Comparison of ENCODE assay signal across 9 cellular contexts in the genomic region with DNA sequence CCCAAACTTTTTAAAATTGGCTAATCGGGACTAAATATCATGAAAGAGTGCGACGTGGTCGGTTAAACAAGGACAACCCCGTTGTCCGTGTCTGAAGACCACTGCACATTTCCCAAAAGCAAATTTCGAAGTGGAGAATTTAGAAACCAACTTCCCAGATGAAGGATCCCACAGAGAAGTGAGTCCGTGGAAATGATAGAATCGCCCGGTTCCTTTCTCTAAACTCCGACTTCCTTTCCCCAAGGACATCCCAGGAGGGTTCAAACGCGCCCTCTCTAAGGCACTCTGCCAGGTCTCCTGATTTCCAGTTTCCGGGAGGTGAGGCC. TPM values are rescaled to one million over a fixed set of nuclear protein-coding genes. Genes with fewer than 3 reads are reported as not detected.
A peak's percentile ranks its signal among the peaks of the same experiment; 100 is the strongest.
DNase-seq lines count a peak whose midpoint lies in the region; ATAC-seq, FAIRE-seq and TF ChIP-seq lines count a peak whose summit lies in the region.
"Had no signal": no experiment of that assay in that cellular context is flagged by ENCODE, and none has a peak within 500 bp of the region (broad histone marks: within the 10 kb centered on the region; RNA-seq: fewer than 3 reads in every experiment).

No MANE protein-coding gene starts in this region.

- TF ChIP-seq CTCF in heart right ventricle (IDR thresholded peaks at IDR 0.05) = no peak
- TF ChIP-seq CTCF in K562 (IDR thresholded peaks at IDR 0.05 in 2 of 3, conservative IDR thresholded peaks at IDR 0.05 in 1 of 3; ENCODE audit: insufficient read depth in 2 of 3, low read depth in 1 of 3, low read length in 3 of 3) = no peak
- TF ChIP-seq CTCF in upper lobe of left lung (IDR thresholded peaks at IDR 0.05) = no peak

- no peak for TF ChIP-seq POLR2A in K562 (conservative IDR thresholded peaks at IDR 0.05)
- no peak for TF ChIP-seq POLR2A in upper lobe of left lung (IDR thresholded peaks at IDR 0.05)

- TF ChIP-seq EP300 in K562 (IDR thresholded peaks at IDR 0.05; ENCODE audit: low read length) (no peak), upper lobe of left lung (IDR thresholded peaks at IDR 0.05) (no peak)

- H3K9me1 ChIP-seq in K562 (ENCODE audit: control insufficient read depth, insufficient read depth, low read length) = no peaks in the 10 kb centered on the region

- peak overlapping the region in 7 of 10 donors; percentile 15 to 99 (median 96) for H3K27ac ChIP-seq in heart right ventricle
- no peak overlapping the region for H3K27ac ChIP-seq in right cardiac atrium (ENCODE audit: low read length)
- H3K27ac ChIP-seq in K562 (ENCODE audit: extremely low read depth, low read depth, low read length) = peak overlapping the region; percentile 71; the same call in 2 of the 3 replicates
- peak overlapping the region; percentile 95 to 96 for H3K27ac ChIP-seq in mucosa of rectum (ENCODE audit: low read depth in 2 of 2, low read length in 2 of 2)
- peak overlapping the region; percentile 61 to 85 (median 76) for H3K27ac ChIP-seq in upper lobe of left lung

- H4K20me1 ChIP-seq in K562 (replicated peaks; ENCODE audit: control insufficient read depth, insufficient read depth, low read length) = no peaks in the 10 kb centered on the region

- intact Hi-C loops in heart right ventricle (cut with DNase I) = loop anchor here in 7 of 10 donors (5.0 to 10.0 kb wide), 4 partner anchors 103 to 173 kb away; partner anchors contain the start of genes CSNK2A2 (in 5 of the 7) and CFAP20 (in 1 of the 7)
- intact Hi-C loops in right cardiac atrium (cut with DNase I) = loop anchor here in 2 of 4 donors (2.0 to 10.0 kb wide), 2 partner anchors 102 to 170 kb away; partner anchors contain the start of gene CSNK2A2 (in 1 of the 2)
- intact Hi-C loops in K562 (cut with micrococcal nuclease) = loop anchor here (5.0 to 10.0 kb wide), 5 partner anchors 170 to 730 kb away; partner anchors contain the start of gene CSNK2A2
- intact Hi-C loops in sciatic nerve (cut with DNase I) = loop anchor here (5.0 kb wide), 1 partner anchor 103 kb away; the partner anchor contains the start of gene CFAP20

- H3K4me2 ChIP-seq in K562 (ENCODE audit: insufficient read depth, low read length) = peak overlapping the region; percentile 81

- H3K9ac ChIP-seq in K562 (ENCODE audit: insufficient read depth in 1 of 2, low read depth in 2 of 2, low read length in 2 of 2) (peak overlapping the region; percentile 70 to 89), mucosa of rectum (ENCODE audit: low read depth in 1 of 2, low read length in 2 of 2) (peak overlapping the region in 1 of 2 donors; percentile 90)

- no peaks in the 10 kb centered on the region for H3K9me3 ChIP-seq in heart right ventricle
- H3K9me3 ChIP-seq in right cardiac atrium (ENCODE audit: control insufficient read depth, low read length) = no peaks in the 10 kb centered on the region
- H3K9me3 ChIP-seq in K562 (replicated peaks; ENCODE audit: control insufficient read depth, insufficient read depth, low read depth, low read length) = no peaks in the 10 kb centered on the region
- no peaks in the 10 kb centered on the region for H3K9me3 ChIP-seq in mucosa of rectum (ENCODE audit: control insufficient read depth in 2 of 2, low read length in 2 of 2)
- H3K9me3 ChIP-seq in upper lobe of left lung = no peaks in the 10 kb centered on the region

- H3K27me3 ChIP-seq in heart right ventricle = peaks cover 0 to 43% (median 0%) of the 10 kb centered on the region in 7 donors
- H3K27me3 ChIP-seq in right cardiac atrium (ENCODE audit: control insufficient read depth, insufficient read depth) = no peaks in the 10 kb centered on the region
- no peaks in the 10 kb centered on the region for H3K27me3 ChIP-seq in K562 (ENCODE audit: control insufficient read depth in 2 of 2, insufficient read depth in 2 of 2, low read length in 2 of 2)
- no peaks in the 10 kb centered on the region for H3K27me3 ChIP-seq in mucosa of rectum (ENCODE audit: control insufficient read depth in 2 of 2, insufficient read depth in 2 of 2, low read length in 2 of 2)
- H3K27me3 ChIP-seq in upper lobe of left lung = peaks cover 0 to 3% (median 0%) of the 10 kb centered on the region in 4 donors

- FAIRE-seq in K562 (lab: Jason Lieb, UNC) = peak; percentile 64

- H3K36me3 ChIP-seq in heart right ventricle (peaks cover 0 to 9% (median 0%) of the 10 kb centered on the region in 9 donors), K562 (ENCODE audit: control insufficient read depth, insufficient read depth, low read length) (peaks cover 2% of the 10 kb centered on the region; the same call in 1 of the 3 replicates), mucosa of rectum (ENCODE audit: control insufficient read depth in 2 of 2, insufficient read depth in 2 of 2, low read length in 2 of 2) (peaks cover 3 to 6% of the 10 kb centered on the region in 2 donors), upper lobe of left lung (peaks cover 0 to 9% (median 4%) of the 10 kb centered on the region in 4 donors)

- WGBS in heart right ventricle, 2 donors = 52 to 57% methylated on average over 14 of the region's 14 CpGs
- 46% methylated on average over 14 of the region's 14 CpGs for WGBS in right cardiac atrium
- 55% methylated on average over 12 of the region's 14 CpGs for WGBS in K562 (ENCODE audit: insufficient coverage, low coverage, missing lambda C conversion rate)
- WGBS in upper lobe of left lung, 2 donors = 52 to 57% methylated on average over 14 of the region's 14 CpGs

- H3K4me3 ChIP-seq in heart right ventricle (peak overlapping the region in 9 of 10 donors; percentile 60 to 95 (median 89)), right cardiac atrium (ENCODE audit: low read length) (no peak overlapping the region), K562 (peak overlapping the region; percentile 79; the same call in 1 of the 2 replicates), mucosa of rectum (ENCODE audit: low read length in 2 of 2) (peak overlapping the region; percentile 80 to 92), upper lobe of left lung (peak overlapping the region in 3 of 4 donors; percentile 55 to 77 (median 67))

- in situ Hi-C loops in K562 (cut with MboI) = no loop called here

- peaks cover 17% of the 10 kb centered on the region; the same call in 2 of the 3 replicates for H3K79me2 ChIP-seq in K562 (ENCODE audit: control insufficient read depth, insufficient read depth, low read length)

- POLR2A ChIA-PET in K562 (lab: Yijun Ruan, JAX) = interaction anchor here (0.7 to 1.2 kb wide), 4 partner anchors 8 to 72 kb away, joined by 3 to 4 read pairs (median 4); no protein-coding TSS in a partner anchor

- TSS peak; percentile 80 for BruUV-seq in K562 (replicated peaks; lab: Mats Ljungman, UMichigan)

- TF ChIP-seq RAD21 in K562 (CRISPR knock-in tag; conservative IDR thresholded peaks at IDR 0.05 in 1 of 2, IDR thresholded peaks at IDR 0.05 in 1 of 2) = no peak

- H3K4me1 ChIP-seq in heart right ventricle (peaks cover 29 to 86% (median 72%) of the 10 kb centered on the region in 9 donors), right cardiac atrium (ENCODE audit: control insufficient read depth, insufficient read depth, low read length) (peaks cover 11% of the 10 kb centered on the region), K562 (replicated peaks in 1 of 2; ENCODE audit: control insufficient read depth in 2 of 2, insufficient read depth in 2 of 2, low read length in 2 of 2) (peaks cover 12 to 52% of the 10 kb centered on the region in 2 experiments; a peak in 4 of 5 replicates), mucosa of rectum (ENCODE audit: control insufficient read depth in 2 of 2, insufficient read depth in 2 of 2, low read length in 2 of 2) (peaks cover 48 to 51% of the 10 kb centered on the region in 2 donors), upper lobe of left lung (peaks cover 58 to 73% (median 64%) of the 10 kb centered on the region in 4 donors)

- CTCF ChIA-PET in K562 (lab: Yijun Ruan, JAX; ENCODE audit: low intra/inter-chr PET ratio) = no interaction called here

- DNase-seq in heart right ventricle (no peak), right cardiac atrium (no peak), K562 (ENCODE audit: extremely low read depth in 1 of 4, low spot score in 3 of 4) (no peak), upper lobe of left lung (no peak), sciatic nerve (ENCODE audit: low spot score) (no peak)
- no peak for DNase-seq in stimulated activated CD4-positive, alpha-beta T cell treated with anti-CD3 and anti-CD28 coated beads, Interleukin-4, amount 100 ng/mL, for 4 hours

- no peak for ATAC-seq in heart right ventricle
- no peak for ATAC-seq in right cardiac atrium
- no peak for ATAC-seq in K562
- no peak for ATAC-seq in upper lobe of left lung (ENCODE audit: low FRiP score in 2 of 2)
- no peak for ATAC-seq in sciatic nerve
- ATAC-seq in HG03354 (IDR thresholded peaks at IDR 0.05; ENCODE audit: poor library complexity, severe bottlenecking, unreplicated experiment) = no peak

- H2AFZ ChIP-seq in K562 (ENCODE audit: low read depth, low read length) = peak overlapping the region; percentile 98

RNA-seq across cellular contexts. Expression of gene MMP15, which starts 1.2 kb away (rescaled TPM):
- total RNA-seq in heart right ventricle = 10 to 100 TPM; 38.2 to 88.4 (median 59.3) TPM
- 10 to 100 TPM; 24.4 to 31.4 TPM for polyA plus RNA-seq in heart right ventricle
- total RNA-seq in right cardiac atrium = 10 to 100 TPM; 51.2 to 72.6 (median 64.8) TPM
- polyA plus RNA-seq in right cardiac atrium = 41.2 TPM
- 6.1 and 32.3 TPM in 2 replicates for total RNA-seq in K562 (2011; cell fraction: chromatin; rRNA removed; ENCODE audit: low replicate concordance)
- total RNA-seq in K562 (2011; cell fraction: nucleolus; rRNA removed) = 29.6 and 31.0 TPM in 2 replicates
- 16.6 and 19.7 TPM in 2 replicates for total RNA-seq in K562 (2011; cell fraction: nucleoplasm; rRNA removed)
- total RNA-seq in K562 (2014; rRNA removed) = 10.3 and 11.9 TPM in 2 replicates
- 1.9 and 2.9 TPM in 2 replicates for total RNA-seq in K562 (2014; rRNA removed; fragmentation: Illumina TruSeq; extraction: Trizol)
- 5.5 and 5.6 TPM in 2 replicates for total RNA-seq in K562 (2015; rRNA removed; fragmentation: Illumina TruSeq; extraction: Trizol)
- 20.3 and 20.4 TPM in 2 replicates for total RNA-seq in K562 (2021)
- 3.0 and 8.4 TPM in 2 replicates for polyA plus RNA-seq in K562 (2011; rRNA removed)
- 8.5 and 13.5 TPM in 2 replicates for polyA plus RNA-seq in K562 (2011; cell fraction: cytosol; rRNA removed)
- polyA plus RNA-seq in K562 (2011; cell fraction: nucleus; rRNA removed) = 14.8 and 18.6 TPM in 2 replicates
- polyA plus RNA-seq in K562 (2012) = 9.6 and 14.7 TPM in 2 replicates
- polyA plus RNA-seq in K562 (2014; fragmentation: Illumina TruSeq; extraction: Trizol) = 6.3 and 8.6 TPM in 2 replicates
- polyA plus RNA-seq in K562 (2014; fragmentation: Nextera tagmentation; extraction: Ambion mirVana) = under 1 TPM; 0.01 to 0.06 TPM
- 7.9 and 9.6 TPM in 2 replicates for polyA plus RNA-seq in K562 (2014; rRNA removed)
- 2.8 and 3.4 TPM in 2 replicates for polyA minus RNA-seq in K562 (2011; rRNA and poly(A)+ RNA removed)
- polyA minus RNA-seq in K562 (2011; cell fraction: cytosol; rRNA and poly(A)+ RNA removed) = 11.7 and 17.5 TPM in 2 replicates
- polyA minus RNA-seq in K562 (2011; cell fraction: nucleus; rRNA and poly(A)+ RNA removed) = 6.5 and 10.6 TPM in 2 replicates
- total RNA-seq in upper lobe of left lung = 10 to 100 TPM; 14.7 to 30.5 (median 25.3) TPM
- total RNA-seq in sciatic nerve = 44.0 TPM

RNA-seq across cellular contexts. Expression of gene USB1, which starts 23.1 kb away (rescaled TPM):
- total RNA-seq in heart right ventricle (10 to 100 TPM; 21.1 to 39.2 (median 31.5) TPM), right cardiac atrium (10 to 100 TPM; 24.5 to 35.3 (median 29.3) TPM), K562 (2014; rRNA removed) (18.0 and 19.4 TPM in 2 replicates), K562 (2014; rRNA removed; fragmentation: Illumina TruSeq; extraction: Trizol) (12.1 and 13.1 TPM in 2 replicates), K562 (2015; rRNA removed; fragmentation: Illumina TruSeq; extraction: Trizol) (16.0 and 18.9 TPM in 2 replicates), K562 (2021) (69.6 and 73.6 TPM in 2 replicates), upper lobe of left lung (10 to 100 TPM; 32.7 to 55.5 (median 46.5) TPM), sciatic nerve (25.9 TPM)
- polyA plus RNA-seq in heart right ventricle (10 to 100 TPM; 23.6 to 44.3 TPM), right cardiac atrium (25.9 TPM), K562 (2011; rRNA removed) (46.2 and 60.1 TPM in 2 replicates), K562 (2014; fragmentation: Illumina TruSeq; extraction: Trizol) (64.4 and 93.9 TPM in 2 replicates), K562 (2014; fragmentation: Nextera tagmentation; extraction: Ambion mirVana) (10 to 100 TPM; 11.6 to 12.1 TPM), K562 (2014; rRNA removed) (53.8 and 67.5 TPM in 2 replicates)
- 49.8 and 89.2 TPM in 2 replicates for total RNA-seq in K562 (2011; cell fraction: chromatin; rRNA removed; ENCODE audit: low replicate concordance)
- total RNA-seq in K562 (2011; cell fraction: nucleolus; rRNA removed) = 52.8 and 56.4 TPM in 2 replicates
- total RNA-seq in K562 (2011; cell fraction: nucleoplasm; rRNA removed) = 57.2 and 72.5 TPM in 2 replicates
- 64.2 and 91.2 TPM in 2 replicates for polyA plus RNA-seq in K562 (2011; cell fraction: cytosol; rRNA removed)
- polyA plus RNA-seq in K562 (2011; cell fraction: nucleus; rRNA removed) = 37.6 and 65.1 TPM in 2 replicates
- polyA plus RNA-seq in K562 (2012) = 49.3 and 58.2 TPM in 2 replicates
- 29.9 and 44.9 TPM in 2 replicates for polyA minus RNA-seq in K562 (2011; rRNA and poly(A)+ RNA removed)
- 42.9 and 56.9 TPM in 2 replicates for polyA minus RNA-seq in K562 (2011; cell fraction: cytosol; rRNA and poly(A)+ RNA removed)
- 27.5 and 27.6 TPM in 2 replicates for polyA minus RNA-seq in K562 (2011; cell fraction: nucleus; rRNA and poly(A)+ RNA removed)

RNA-seq across cellular contexts. Expression of gene ZNF319, which starts 23.8 kb away (rescaled TPM):
- total RNA-seq in heart right ventricle (10 to 100 TPM in 1 of 10 donors, 1 to 10 TPM in 9; 5.0 to 11.3 (median 7.5) TPM), right cardiac atrium (1 to 10 TPM; 5.5 to 9.2 (median 7.9) TPM), K562 (2014; rRNA removed) (1.4 TPM in 2 replicates), K562 (2014; rRNA removed; fragmentation: Illumina TruSeq; extraction: Trizol) (0.80 and 0.87 TPM in 2 replicates), K562 (2015; rRNA removed; fragmentation: Illumina TruSeq; extraction: Trizol) (1.0 and 1.2 TPM in 2 replicates), K562 (2021) (5.2 and 5.7 TPM in 2 replicates), upper lobe of left lung (10 to 100 TPM in 4 of 6 donors, 1 to 10 TPM in 2; 8.0 to 28.3 (median 13.3) TPM), sciatic nerve (10.0 TPM)
- polyA plus RNA-seq in heart right ventricle (1 to 10 TPM; 3.5 to 4.3 TPM), right cardiac atrium (6.3 TPM), K562 (2011; rRNA removed) (1.4 and 2.0 TPM in 2 replicates), K562 (2014; fragmentation: Illumina TruSeq; extraction: Trizol) (2.1 and 3.6 TPM in 2 replicates), K562 (2014; fragmentation: Nextera tagmentation; extraction: Ambion mirVana) (under 1 TPM; 0.20 to 0.31 TPM), K562 (2014; rRNA removed) (2.7 and 3.2 TPM in 2 replicates)
- total RNA-seq in K562 (2011; cell fraction: chromatin; rRNA removed; ENCODE audit: low replicate concordance) = 3.7 and 13.4 TPM in 2 replicates
- 6.6 and 7.3 TPM in 2 replicates for total RNA-seq in K562 (2011; cell fraction: nucleolus; rRNA removed)
- 3.7 and 4.7 TPM in 2 replicates for total RNA-seq in K562 (2011; cell fraction: nucleoplasm; rRNA removed)
- 2.3 and 3.2 TPM in 2 replicates for polyA plus RNA-seq in K562 (2011; cell fraction: cytosol; rRNA removed)
- 4.9 and 5.1 TPM in 2 replicates for polyA plus RNA-seq in K562 (2011; cell fraction: nucleus; rRNA removed)
- polyA plus RNA-seq in K562 (2012) = 3.2 and 6.6 TPM in 2 replicates
- 2.2 and 3.0 TPM in 2 replicates for polyA minus RNA-seq in K562 (2011; rRNA and poly(A)+ RNA removed)
- polyA minus RNA-seq in K562 (2011; cell fraction: cytosol; rRNA and poly(A)+ RNA removed) = 3.2 and 6.1 TPM in 2 replicates
- 5.5 and 6.2 TPM in 2 replicates for polyA minus RNA-seq in K562 (2011; cell fraction: nucleus; rRNA and poly(A)+ RNA removed)

RNA-seq across cellular contexts. Expression of gene CNGB1, which starts 53.4 kb away (rescaled TPM):
- total RNA-seq in heart right ventricle = not detected
- not detected for polyA plus RNA-seq in heart right ventricle
- not detected for total RNA-seq in right cardiac atrium
- not detected for polyA plus RNA-seq in right cardiac atrium
- not detected in 2 replicates for total RNA-seq in K562 (2011; cell fraction: chromatin; rRNA removed; ENCODE audit: low replicate concordance)
- total RNA-seq in K562 (2011; cell fraction: nucleolus; rRNA removed) = not detected in 2 replicates
- total RNA-seq in K562 (2011; cell fraction: nucleoplasm; rRNA removed) = not detected in 2 replicates
- total RNA-seq in K562 (2014; rRNA removed) = not detected in 2 replicates
- total RNA-seq in K562 (2014; rRNA removed; fragmentation: Illumina TruSeq; extraction: Trizol) = not detected in 2 replicates
- total RNA-seq in K562 (2015; rRNA removed; fragmentation: Illumina TruSeq; extraction: Trizol) = not detected in 2 replicates
- total RNA-seq in K562 (2021) = not detected in 2 replicates
- polyA plus RNA-seq in K562 (2011; rRNA removed) = not detected in 2 replicates
- not detected in 2 replicates for polyA plus RNA-seq in K562 (2011; cell fraction: cytosol; rRNA removed)
- not detected in 2 replicates for polyA plus RNA-seq in K562 (2011; cell fraction: nucleus; rRNA removed)
- polyA plus RNA-seq in K562 (2012) = not detected in 2 replicates
- polyA plus RNA-seq in K562 (2014; fragmentation: Illumina TruSeq; extraction: Trizol) = not detected in 2 replicates
- not detected for polyA plus RNA-seq in K562 (2014; fragmentation: Nextera tagmentation; extraction: Ambion mirVana)
- polyA plus RNA-seq in K562 (2014; rRNA removed) = not detected in 2 replicates
- polyA minus RNA-seq in K562 (2011; rRNA and poly(A)+ RNA removed) = not detected in 2 replicates
- polyA minus RNA-seq in K562 (2011; cell fraction: cytosol; rRNA and poly(A)+ RNA removed) = not detected in 2 replicates
- polyA minus RNA-seq in K562 (2011; cell fraction: nucleus; rRNA and poly(A)+ RNA removed) = not detected in 2 replicates
- under 1 TPM in 2 of 6 donors, not detected in 4; 0.06 to 0.39 TPM for total RNA-seq in upper lobe of left lung
- not detected for total RNA-seq in sciatic nerve
- total RNA-seq: NCI-H460 had no signal
